Comparison of ENCODE assay signal across 1 cellular context in genomic region chr11:68137833-68138232, GRCh38.
TF ChIP-seq lines count a peak whose summit lies in the region.

No MANE protein-coding gene starts in this region.

TF ChIP-seq in GM23338, 12 proteins besides CTCF, POLR2A, EP300 and RAD21 (continued from another document):
- TF ChIP-seq ZNF462 (CRISPR knock-in tag; IDR thresholded peaks at IDR 0.05) (no peak), JUNB (IDR thresholded peaks at IDR 0.05; ENCODE audit: unreplicated experiment) (no peak), STAT1 (IDR thresholded peaks at IDR 0.05; ENCODE audit: unreplicated experiment) (no peak), ETS1 (IDR thresholded peaks at IDR 0.05) (no peak), EZH2phosphoT487 (IDR thresholded peaks at IDR 0.05; ENCODE audit: unreplicated experiment) (no peak), ZNF114 (CRISPR knock-in tag; IDR thresholded peaks at IDR 0.05) (no peak), ZNF331 (CRISPR knock-in tag; IDR thresholded peaks at IDR 0.05; ENCODE audit: low read depth) (no peak), POLR2AphosphoS5 (IDR thresholded peaks at IDR 0.05; ENCODE audit: low read depth) (no peak), NANOG (IDR thresholded peaks at IDR 0.05; ENCODE audit: borderline replicate concordance) (no peak), EZH2 (IDR thresholded peaks at IDR 0.05; ENCODE audit: low read depth, unreplicated experiment) (no peak)
TF ChIP-seq in GM23338: peak in this region for 0.
